15 cellular contexts compared by ENCODE assay signal in the genomic region with DNA sequence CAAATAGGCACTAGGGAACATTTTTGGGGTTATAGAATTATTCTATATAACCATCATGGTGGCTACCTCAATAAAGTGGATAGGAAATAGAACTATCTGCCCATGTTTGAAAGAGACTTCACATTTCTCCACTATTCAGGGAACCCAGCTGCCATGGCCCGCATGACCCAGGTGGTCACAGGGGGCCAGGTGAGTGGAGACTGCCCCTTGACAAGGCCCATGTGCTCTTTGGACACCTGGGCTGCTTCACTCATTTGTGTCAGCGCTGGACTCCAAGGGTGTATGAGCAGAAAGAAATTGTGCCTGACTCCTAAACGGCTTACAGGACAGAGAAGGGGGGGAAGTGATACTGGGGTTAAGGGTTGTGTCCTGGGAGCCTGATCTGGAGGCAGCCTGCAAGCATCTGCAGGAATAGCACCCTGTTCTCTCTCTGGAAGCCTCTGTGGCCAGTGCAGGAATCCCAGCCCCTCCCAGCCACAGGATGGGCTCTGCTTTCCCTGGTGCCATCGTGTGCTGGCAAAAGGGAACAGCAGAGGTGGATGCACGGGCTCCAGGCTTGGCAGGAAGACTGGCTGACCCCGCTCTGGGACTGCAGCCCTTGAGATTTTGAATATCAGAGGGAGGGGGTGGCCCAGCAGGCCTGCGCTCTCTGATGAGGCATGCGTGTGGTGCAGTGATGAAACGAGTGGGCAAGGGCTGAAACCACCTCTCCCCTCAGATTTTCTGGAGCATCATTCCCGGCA. TPM values are rescaled to one million over a fixed set of nuclear protein-coding genes. Genes with fewer than 3 reads are reported as not detected.
DNase-seq lines count a peak whose midpoint lies in the region; ATAC-seq and TF ChIP-seq lines count a peak whose summit lies in the region.
"Had no signal": no experiment of that assay in that cellular context is flagged by ENCODE, and none has a peak within 500 bp of the region (broad histone marks: within the 10 kb centered on the region; RNA-seq: fewer than 3 reads in every experiment).

No MANE protein-coding gene starts in this region.

- no peak overlapping the region for H2AFZ ChIP-seq in mammary epithelial cell (ENCODE audit: low read depth, low read length)

- POLR2A ChIA-PET in AG04450 (lab: Yijun Ruan, JAX), result no interaction called here

- H3K27ac Mint-ChIP-seq in stimulated activated effector memory CD8-positive, alpha-beta T cell treated with anti-CD3 and anti-CD28 coated beads, Interleukin-12 subunit alpha, Interleukin-12 subunit beta, amount 100 ng/mL, for 72 hours, result no peak overlapping the region
- H3K27ac Mint-ChIP-seq: type B pancreatic cell had no signal

- no peaks in the 10 kb centered on the region for H3K4me1 Mint-ChIP-seq in stimulated activated effector memory CD8-positive, alpha-beta T cell treated with anti-CD3 and anti-CD28 coated beads, Interleukin-12 subunit alpha, Interleukin-12 subunit beta, amount 100 ng/mL, for 72 hours

- peaks cover 8% of the 10 kb centered on the region for H3K4me1 ChIP-seq in mammary epithelial cell (ENCODE audit: insufficient read depth, low read length)
- H3K4me1 ChIP-seq in liver (ENCODE audit: control insufficient read depth in 4 of 4, insufficient read depth in 4 of 4, low read length in 3 of 4), result no peaks in the 10 kb centered on the region
- H3K4me1 ChIP-seq: BLaER1 had no signal

- in situ Hi-C loops in mammary epithelial cell (cut with MboI; ENCODE audit: low sequenced_read_pairs in 2 of 2), result no loop called here

- intact Hi-C loops in mammary epithelial cell (cut with micrococcal nuclease), result loop anchor here (1.0 to 5.0 kb wide), 2 partner anchors 46 to 436 kb away; no protein-coding TSS in a partner anchor

- H4K20me1 ChIP-seq in mammary epithelial cell (ENCODE audit: insufficient read depth, low read length), result no peaks in the 10 kb centered on the region
- H4K20me1 ChIP-seq: BLaER1 had no signal

- no TSS peak for BruUV-seq in mammary epithelial cell (replicated peaks; lab: Mats Ljungman, UMichigan)

- no peak overlapping the region for H3K4me3 ChIP-seq in AG04450 (ENCODE audit: low read depth, low read length)
- no peak overlapping the region for H3K4me3 ChIP-seq in mammary epithelial cell (replicated peaks in 1 of 3; ENCODE audit: insufficient read depth in 1 of 3, low read depth in 2 of 3, low read length in 3 of 3)
- H3K4me3 ChIP-seq in liver (ENCODE audit: low read depth in 1 of 3, low read length in 3 of 3), result no peak overlapping the region
- H3K4me3 ChIP-seq: BLaER1 had no signal

- TF ChIP-seq EP300 in Ishikawa (IDR thresholded peaks at IDR 0.05; ENCODE audit: borderline replicate concordance), result no peak

- TF ChIP-seq CTCF in AG04450 (IDR thresholded peaks at IDR 0.05; ENCODE audit: low read depth, low read length) (0 out of 2 replicates have a peak, but pooled peaks have one; percentile 2), mammary epithelial cell (conservative IDR thresholded peaks at IDR 0.05 in 1 of 2, IDR thresholded peaks at IDR 0.05 in 1 of 2; ENCODE audit: extremely low read depth in 1 of 2, insufficient read depth in 1 of 2, low read depth in 1 of 2, low read length in 2 of 2) (peak; percentile 12 to 38), liver (IDR thresholded peaks at IDR 0.05; ENCODE audit: low read depth, low read length, missing input control) (peak; percentile 29)

- no peak for ATAC-seq in HG03460 (IDR thresholded peaks at IDR 0.05; ENCODE audit: unreplicated experiment)
- no peak for ATAC-seq in stimulated activated effector memory CD8-positive, alpha-beta T cell treated with anti-CD3 and anti-CD28 coated beads, Interleukin-12 subunit alpha, Interleukin-12 subunit beta, amount 100 ng/mL, for 72 hours

- TF ChIP-seq RAD21 in Ishikawa (IDR thresholded peaks at IDR 0.05; ENCODE audit: low read depth) (peak; percentile 31; the same call in 1 of the 2 replicates), liver (IDR thresholded peaks at IDR 0.05) (peak; percentile 71 to 75)

- H3K9me3 ChIP-seq in AG04450 (ENCODE audit: control insufficient read depth, insufficient read depth, low read length), result no peaks in the 10 kb centered on the region
- no peaks in the 10 kb centered on the region for H3K9me3 ChIP-seq in mammary epithelial cell (replicated peaks; ENCODE audit: insufficient read depth, low read length)
- H3K9me3 ChIP-seq in liver (ENCODE audit: control insufficient read depth in 4 of 4, low read length in 3 of 4), result no peaks in the 10 kb centered on the region

- H3K27ac ChIP-seq in AG04450 (ENCODE audit: low read depth, low read length), result no peak overlapping the region
- H3K27ac ChIP-seq in mammary epithelial cell (ENCODE audit: insufficient read depth, low read depth, low read length), result no peak overlapping the region
- H3K27ac ChIP-seq in liver (ENCODE audit: low read depth in 1 of 2, low read length in 2 of 2), result no peak overlapping the region
- H3K27ac ChIP-seq: BLaER1 had no signal

- 65% methylated on average over 10 of the region's 10 CpGs for WGBS in mammary epithelial cell (ENCODE audit: low coverage, missing lambda C conversion rate)
- 63% methylated on average over 10 of the region's 10 CpGs for WGBS in liver

- no peak overlapping the region for H3K4me3 Mint-ChIP-seq in stimulated activated effector memory CD8-positive, alpha-beta T cell treated with anti-CD3 and anti-CD28 coated beads, Interleukin-12 subunit alpha, Interleukin-12 subunit beta, amount 100 ng/mL, for 72 hours
- H3K4me3 Mint-ChIP-seq: type B pancreatic cell had no signal

- CTCF ChIA-PET in AG04450 (lab: Charles Lee), result no interaction called here
- CTCF ChIA-PET in mammary epithelial cell (lab: Charles Lee; ENCODE audit: low non-redundant PET), result no interaction called here

- H3K79me2 ChIP-seq in mammary epithelial cell (ENCODE audit: insufficient read depth, low read length), result no peaks in the 10 kb centered on the region

- DNase-seq in AG04450 (ENCODE audit: low read depth, low spot score) (no peak), mammary epithelial cell (no peak), NCI-H2029 treated with DMSO at 0.1 percent for 48 hours (lab: John Stamatoyannopoulos, UW) (no peak)
- no peak for DNase-seq in stimulated activated effector memory CD8-positive, alpha-beta T cell treated with anti-CD3 and anti-CD28 coated beads, Interleukin-12 subunit alpha, Interleukin-12 subunit beta, amount 100 ng/mL, for 72 hours (ENCODE audit: low spot score in 2 of 2)
- no peak for DNase-seq in effector CD4-positive, alpha-beta T cell
- DNase-seq: effector CD8-positive, alpha-beta T cell; NCI-H1436; OCI-M1 had no signal

- no peaks in the 10 kb centered on the region for H3K9me3 Mint-ChIP-seq in stimulated activated effector memory CD8-positive, alpha-beta T cell treated with anti-CD3 and anti-CD28 coated beads, Interleukin-12 subunit alpha, Interleukin-12 subunit beta, amount 100 ng/mL, for 72 hours
- H3K9me3 Mint-ChIP-seq: type B pancreatic cell had no signal

- no peaks in the 10 kb centered on the region for H3K36me3 ChIP-seq in mammary epithelial cell (ENCODE audit: insufficient read depth, low read length)
- no peaks in the 10 kb centered on the region for H3K36me3 ChIP-seq in liver (ENCODE audit: control insufficient read depth in 4 of 4, insufficient read depth in 3 of 4, low read depth in 1 of 4, low read length in 3 of 4)
- H3K36me3 ChIP-seq: BLaER1 had no signal

- H3K9ac ChIP-seq in mammary epithelial cell (ENCODE audit: insufficient read depth, low read length), result no peak overlapping the region
- no peak overlapping the region for H3K9ac ChIP-seq in liver (ENCODE audit: low read depth in 1 of 2, low read length in 2 of 2)
- H3K9ac ChIP-seq: BLaER1 had no signal

- H3K36me3 Mint-ChIP-seq in stimulated activated effector memory CD8-positive, alpha-beta T cell treated with anti-CD3 and anti-CD28 coated beads, Interleukin-12 subunit alpha, Interleukin-12 subunit beta, amount 100 ng/mL, for 72 hours, result no peaks in the 10 kb centered on the region
- H3K36me3 Mint-ChIP-seq: type B pancreatic cell had no signal

- no peak overlapping the region for H3K4me2 ChIP-seq in mammary epithelial cell (ENCODE audit: insufficient read depth, low read depth, low read length)
- H3K4me2 ChIP-seq: BLaER1 had no signal

- dilution Hi-C loops in mammary epithelial cell (cut with HindIII; ENCODE audit: low sequenced_read_pairs), result no loop called here

- H3K27me3 ChIP-seq in AG04450 (ENCODE audit: control insufficient read depth, insufficient read depth, low read length) (peaks cover 29% of the 10 kb centered on the region), mammary epithelial cell (ENCODE audit: insufficient read depth, low read length) (peaks cover 3% of the 10 kb centered on the region), liver (ENCODE audit: control insufficient read depth in 4 of 4, insufficient read depth in 4 of 4, low read length in 3 of 4) (no peaks in the 10 kb centered on the region)
- H3K27me3 ChIP-seq: BLaER1 had no signal

TF ChIP-seq in Ishikawa, 13 proteins besides CTCF, POLR2A, EP300 and RAD21 (continues in another document):
- TF ChIP-seq CEBPB (IDR thresholded peaks at IDR 0.05), result no peak

TF ChIP-seq in liver, 16 proteins besides CTCF, POLR2A, EP300 and RAD21:
- no peak for TF ChIP-seq SP1 (IDR thresholded peaks at IDR 0.05)
- no peak for TF ChIP-seq HNF4A (conservative IDR thresholded peaks at IDR 0.05)
- no peak for TF ChIP-seq RXRA (IDR thresholded peaks at IDR 0.05)
- no peak for TF ChIP-seq ATF3 (IDR thresholded peaks at IDR 0.05)
- TF ChIP-seq MAX (IDR thresholded peaks at IDR 0.05), result no peak

RNA-seq across cellular contexts. Expression of gene C3orf22, which starts 9.1 kb away (rescaled TPM):
- polyA plus RNA-seq in AG04450 (2011; rRNA removed) (not detected in 2 replicates), mammary epithelial cell (not detected), liver (not detected)
- polyA minus RNA-seq in AG04450 (2011; rRNA and poly(A)+ RNA removed), result not detected in 2 replicates
- total RNA-seq in mammary epithelial cell (not detected), liver (not detected)
- polyA minus RNA-seq in mammary epithelial cell, result not detected
- total RNA-seq: mononuclear cell had no signal

RNA-seq across cellular contexts. Expression of gene CHST13, which starts 43.9 kb away (rescaled TPM):
- polyA plus RNA-seq in AG04450 (2011; rRNA removed) (not detected in 2 replicates), mammary epithelial cell (not detected), liver (10 to 100 TPM; 22.1 to 28.3 TPM)
- not detected in 2 replicates for polyA minus RNA-seq in AG04450 (2011; rRNA and poly(A)+ RNA removed)
- total RNA-seq in mammary epithelial cell (not detected), liver (10 to 100 TPM; 19.7 to 39.1 TPM)
- polyA minus RNA-seq in mammary epithelial cell, result not detected
- total RNA-seq: skeletal muscle tissue had no signal

RNA-seq across cellular contexts. Expression of gene UROC1, which starts 50.3 kb away (rescaled TPM):
- polyA plus RNA-seq in AG04450 (2011; rRNA removed), result not detected in 2 replicates
- polyA minus RNA-seq in AG04450 (2011; rRNA and poly(A)+ RNA removed), result not detected in 2 replicates
- total RNA-seq in mammary epithelial cell, result not detected
- polyA plus RNA-seq in mammary epithelial cell, result not detected
- polyA minus RNA-seq in mammary epithelial cell, result not detected
- 10 to 100 TPM in 1 of 2 donors, 1 to 10 TPM in 1; 5.9 to 28.4 TPM for total RNA-seq in liver
- polyA plus RNA-seq in liver, result 10 to 100 TPM; 16.5 to 20.0 TPM
- total RNA-seq: mononuclear cell, skeletal muscle tissue had no signal

Comparison
In these comparisons a context has a peak if more than half of its experiments do, and no peak if none do; other contexts are left out.
1. RNA of gene CHST13, which starts 43.9 kb away (polyA plus RNA-seq): 22.1 to 28.3 TPM in liver; not detected in AG04450 and not detected in mammary epithelial cell (single experiment); every median in the first group is over 10 times any median in the second.
2. RNA of gene UROC1, which starts 50.3 kb away (polyA plus RNA-seq): 16.5 to 20.0 TPM in liver; not detected in AG04450 and not detected in mammary epithelial cell (single experiment); every median in the first group is over 10 times any median in the second.
3. Peak in every context shown above with its lines, with median percentiles within 50 percentile points of each other: CTCF ChIP-seq.